8 cellular contexts compared by ENCODE assay signal in genomic region chr10:8130973-8131911, GRCh38.
DNase-seq lines count a peak whose midpoint lies in the region; ATAC-seq and TF ChIP-seq lines count a peak whose summit lies in the region.

No MANE protein-coding gene starts in this region.

- no peaks in the 10 kb centered on the region for H3K9me3 Mint-ChIP-seq in nephron progenitor cell

- peak overlapping the region; percentile 96 for H3K27ac ChIP-seq in PC-3 (ENCODE audit: low read length)
- H3K27ac ChIP-seq in foreskin keratinocyte = peak overlapping the region; percentile 83

- H3K79me2 ChIP-seq in PC-3 (ENCODE audit: low read length) = no peaks in the 10 kb centered on the region

- peak overlapping the region; percentile 73 for H3K4me2 ChIP-seq in PC-3 (ENCODE audit: low read length)

- H3K27me3 Mint-ChIP-seq in nephron progenitor cell (ENCODE audit: low read depth, poor library complexity) = peaks cover 22% of the 10 kb centered on the region

- peak overlapping the region; percentile 56 for H3K9ac ChIP-seq in PC-3 (ENCODE audit: low read length)

- no peaks in the 10 kb centered on the region for H4K20me1 ChIP-seq in PC-3 (ENCODE audit: low read length)

- H3K27ac Mint-ChIP-seq in nephron progenitor cell = no peak overlapping the region

- CTCF ChIA-PET in PC-3 (lab: Charles Lee) = no interaction called here

- H2AFZ ChIP-seq in PC-3 (ENCODE audit: low read length) = peak overlapping the region; percentile 65

- no TSS peak for BruUV-seq in PC-3 (replicated peaks; lab: Mats Ljungman, UMichigan)

- H3K27me3 ChIP-seq in PC-3 (ENCODE audit: low read length) = no peaks in the 10 kb centered on the region
- no peaks in the 10 kb centered on the region for H3K27me3 ChIP-seq in foreskin keratinocyte

- DNase-seq in PC-3 (peak; percentile 86), foreskin keratinocyte (peak; percentile 90 to 96), NK-92 (lab: John Stamatoyannopoulos, UW; ENCODE audit: unreplicated experiment) (no peak), nephron progenitor cell (no peak), NCI-H748 (lab: John Stamatoyannopoulos, UW; ENCODE audit: unreplicated experiment) (no peak), NCI-H187 treated with DMSO at 0.1 percent for 48 hours (lab: John Stamatoyannopoulos, UW) (no peak)

- H3K4me3 ChIP-seq in PC-3 (ENCODE audit: low read length) = peak overlapping the region; percentile 39; the same call in 1 of the 2 replicates

- ATAC-seq in GM18868 (IDR thresholded peaks at IDR 0.05; ENCODE audit: unreplicated experiment) (peak; percentile 70), HG02798 (IDR thresholded peaks at IDR 0.05; ENCODE audit: poor library complexity, unreplicated experiment) (peak; percentile 62), PC-3 (peak; percentile 92), foreskin keratinocyte (peak; percentile 93)

- TF ChIP-seq CTCF in PC-3 (conservative IDR thresholded peaks at IDR 0.05; ENCODE audit: low read depth, low read length) (no peak), foreskin keratinocyte (conservative IDR thresholded peaks at IDR 0.05) (no peak), nephron progenitor cell (IDR thresholded peaks at IDR 0.05) (no peak)

- intact Hi-C loops in PC-3 (cut with micrococcal nuclease) = no loop called here

- H3F3A ChIP-seq in PC-3 (ENCODE audit: low read length, unreplicated experiment) = no peaks in the 10 kb centered on the region

- peaks cover 14% of the 10 kb centered on the region for H3K4me1 ChIP-seq in PC-3 (ENCODE audit: insufficient read depth, low read length)
- peaks cover 3% of the 10 kb centered on the region for H3K4me1 ChIP-seq in foreskin keratinocyte

- H3K4me1 Mint-ChIP-seq in nephron progenitor cell = no peaks in the 10 kb centered on the region

- H3K36me3 ChIP-seq in PC-3 (ENCODE audit: low read depth, low read length) = no peaks in the 10 kb centered on the region

- H3K4me3 Mint-ChIP-seq in nephron progenitor cell = no peak overlapping the region

- no peaks in the 10 kb centered on the region for H3K36me3 Mint-ChIP-seq in nephron progenitor cell (ENCODE audit: low read depth)

- H3K9me3 ChIP-seq in PC-3 (ENCODE audit: low read length) = no peaks in the 10 kb centered on the region

- H3K9me2 ChIP-seq in PC-3 (replicated peaks; ENCODE audit: low read length) = no peaks in the 10 kb centered on the region

- POLR2A ChIA-PET in PC-3 (lab: Charles Lee; ENCODE audit: unreplicated experiment) = no interaction called here

Comparison
In these comparisons a context has a peak if more than half of its experiments do, and no peak if none do; other contexts are left out.
1. DNase-seq: peak in PC-3 (single experiment) and foreskin keratinocyte (2 of 2); none in NK-92 (single experiment), nephron progenitor cell (single experiment), NCI-H748 (single experiment) and NCI-H187 treated with DMSO at 0.1 percent for 48 hours (single experiment).
2. Peak in every context shown above with its lines, with median percentiles within 50 percentile points of each other: ATAC-seq.